In the genomic region with DNA sequence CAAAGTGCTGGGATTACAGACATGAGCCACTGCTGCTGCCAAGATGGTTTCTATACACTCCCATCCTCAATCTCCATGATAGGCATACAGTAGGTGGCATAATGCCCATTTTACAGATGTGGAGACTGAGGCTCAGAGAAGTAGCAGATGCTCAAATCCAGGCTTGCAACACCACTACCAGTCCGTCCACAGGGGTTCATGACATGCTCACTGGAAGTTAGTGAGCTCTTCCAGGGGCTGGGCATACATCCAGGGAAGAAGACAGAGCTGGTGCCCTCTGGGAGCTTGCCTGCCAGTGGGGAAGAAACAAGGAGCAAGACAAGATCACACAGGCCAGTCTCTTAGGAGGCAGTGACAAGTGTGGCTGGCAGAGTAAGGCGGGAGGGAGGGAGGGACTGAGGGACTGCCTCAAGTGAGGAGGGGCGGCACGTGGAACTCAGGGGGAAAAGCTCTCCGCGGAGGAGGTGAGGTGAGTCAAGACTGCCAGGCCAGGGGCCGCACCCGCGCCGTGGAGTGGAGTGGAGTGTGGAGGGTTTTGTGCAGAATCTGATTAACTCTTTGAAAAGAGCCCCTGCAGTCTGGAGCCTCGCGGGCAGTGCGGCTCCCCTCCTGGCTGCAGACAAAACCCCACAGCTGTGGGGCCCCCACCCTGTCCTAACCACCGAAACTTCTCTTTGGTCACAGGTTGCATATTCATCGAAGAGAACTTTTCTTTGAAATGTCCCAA, we compare ENCODE assay signal across 8 cellular contexts. TPM values are rescaled to one million over a fixed set of nuclear protein-coding genes. Genes with fewer than 3 reads are reported as not detected.
DNase-seq lines count a peak whose midpoint lies in the region; ATAC-seq, FAIRE-seq and TF ChIP-seq lines count a peak whose summit lies in the region.

No MANE protein-coding gene starts in this region.

- H3K27ac ChIP-seq in GM12878 (ENCODE audit: control insufficient read depth, insufficient read depth) (no peak overlapping the region), uterus (peak overlapping the region in 1 of 2 donors; percentile 84)

- TF ChIP-seq CTCF in GM12878 (IDR thresholded peaks at IDR 0.05 in 2 of 3, conservative IDR thresholded peaks at IDR 0.05 in 1 of 3; ENCODE audit: control insufficient read depth in 2 of 3, extremely low read depth in 1 of 3, insufficient read depth in 1 of 3, low read depth in 3 of 3, low read length in 3 of 3) (no peak), omental fat pad (IDR thresholded peaks at IDR 0.05) (no peak), uterus (IDR thresholded peaks at IDR 0.05) (no peak)

- peak; percentile 35 for ATAC-seq in GM18861 (IDR thresholded peaks at IDR 0.05; ENCODE audit: unreplicated experiment)
- peak; percentile 50 for ATAC-seq in HG03108 (IDR thresholded peaks at IDR 0.05; ENCODE audit: unreplicated experiment)
- peak; percentile 85 for ATAC-seq in GM12878
- ATAC-seq in omental fat pad (ENCODE audit: low FRiP score): peak; percentile 6

- no peak for TF ChIP-seq EP300 in GM12878 (IDR thresholded peaks at IDR 0.05; ENCODE audit: borderline replicate concordance in 1 of 2, control insufficient read depth in 1 of 2, low read depth in 2 of 2, low read length in 2 of 2)

- TF ChIP-seq POLR2A in GM12878 (IDR thresholded peaks at IDR 0.05; ENCODE audit: low read depth, low read length) (no peak), uterus (IDR thresholded peaks at IDR 0.05) (no peak)

- H2AFZ ChIP-seq in GM12878 (ENCODE audit: control insufficient read depth, low read depth, low read length): no peak overlapping the region

- H3K9me3 ChIP-seq in GM12878 (replicated peaks; ENCODE audit: control insufficient read depth, insufficient read depth, low read length) (no peaks in the 10 kb centered on the region), uterus (no peaks in the 10 kb centered on the region)

- H3K9ac ChIP-seq in GM12878 (ENCODE audit: control insufficient read depth, insufficient read depth, low read length): no peak overlapping the region

- POLR2A ChIA-PET in GM12878 (lab: Charles Lee): no interaction called here

- CTCF ChIA-PET in GM12878 (lab: Yijun Ruan, JAX): interaction anchor here (0.5 to 1.4 kb wide), 6 partner anchors 9 to 199 kb away, joined by 3 to 5 read pairs (median 4); no protein-coding TSS in a partner anchor

- intact Hi-C loops in GM12878 (cut with micrococcal nuclease; ENCODE audit: unreplicated experiment): loop anchor here (2.0 kb wide), 1 partner anchor 110 kb away; no protein-coding TSS in a partner anchor
- intact Hi-C loops in uterus (cut with DNase I; ENCODE audit: low total_unique reads): no loop called here

- in situ Hi-C loops in GM12878 (cut with MboI): loop anchor here (5.0 kb wide), 1 partner anchor 223 kb away; no protein-coding TSS in a partner anchor

- H3K36me3 ChIP-seq in GM12878 (ENCODE audit: control insufficient read depth in 2 of 2, insufficient read depth in 2 of 2, low read length in 1 of 2) (peaks cover 10 to 12% of the 10 kb centered on the region in 2 experiments; a peak in 3 of 4 replicates), uterus (no peaks in the 10 kb centered on the region)

- SMC1A ChIA-PET in GM12878 (lab: Charles Lee; ENCODE audit: uncharacterized antibody, unreplicated experiment): interaction anchor here (1.0 to 2.1 kb wide), 7 partner anchors 22 to 225 kb away, joined by 3 to 10 read pairs (median 5); no protein-coding TSS in a partner anchor

- H3K4me2 ChIP-seq in GM12878 (ENCODE audit: control insufficient read depth, insufficient read depth): peak overlapping the region; percentile 26

- H3K4me3 ChIP-seq in GM12878: no peak overlapping the region
- H3K4me3 ChIP-seq in uterus: peak overlapping the region in 1 of 2 donors; percentile 22

- TF ChIP-seq RAD21 in GM12878 (IDR thresholded peaks at IDR 0.05; ENCODE audit: insufficient read depth, low read depth, low read length): peak; percentile 28; the same call in 1 of the 2 replicates

- H4K20me1 ChIP-seq in GM12878 (ENCODE audit: control insufficient read depth, insufficient read depth): peaks cover 5% of the 10 kb centered on the region; the same call in 1 of the 2 replicates

- peak; percentile 89 for FAIRE-seq in GM12878 (lab: Jason Lieb, UNC)

- H3K79me2 ChIP-seq in GM12878 (ENCODE audit: control insufficient read depth, insufficient read depth, low read length): no peaks in the 10 kb centered on the region

- H3K4me1 ChIP-seq in GM12878 (ENCODE audit: control insufficient read depth, insufficient read depth, low read length): peaks cover 8% of the 10 kb centered on the region
- H3K4me1 ChIP-seq in uterus: peaks cover 6 to 21% of the 10 kb centered on the region in 2 donors

- DNase-seq in GM12878 (ENCODE audit: low read depth, low spot score) (no peak), omental fat pad (ENCODE audit: low spot score) (no peak), DMS53 treated with DMSO at 0.1 percent for 48 hours (lab: John Stamatoyannopoulos, UW; ENCODE audit: unreplicated experiment) (no peak), DMS79 (lab: John Stamatoyannopoulos, UW) (no peak), NOMO-1 (lab: John Stamatoyannopoulos, UW; ENCODE audit: unreplicated experiment in 2 of 2) (no peak), uterus (no peak)

- no TSS peak for BruUV-seq in GM12878 (replicated peaks; lab: Mats Ljungman, UMichigan)

- WGBS in GM12878 (ENCODE audit: insufficient coverage, insufficient replicate concordance, low lambda C conversion rate, missing lambda C conversion rate): 27% methylated on average over 12 of the region's 15 CpGs

- H3K27me3 ChIP-seq in GM12878 (replicated peaks in 1 of 2; ENCODE audit: control insufficient read depth in 2 of 2, insufficient read depth in 2 of 2, low read length in 1 of 2) (no peaks in the 10 kb centered on the region), uterus (no peaks in the 10 kb centered on the region)

- RAD21 ChIA-PET in GM12878 (lab: Charles Lee; ENCODE audit: unreplicated experiment): interaction anchor here (0.7 to 1.6 kb wide), 6 partner anchors 27 to 225 kb away, joined by 3 to 6 read pairs (median 4); no protein-coding TSS in a partner anchor

TF ChIP-seq in GM12878, 131 proteins besides CTCF, POLR2A, EP300 and RAD21 (continues in another document):
- TF ChIP-seq IKZF1 (conservative IDR thresholded peaks at IDR 0.05) (no peak), NR2C2 (IDR thresholded peaks at IDR 0.05; ENCODE audit: borderline replicate concordance, control insufficient read depth, insufficient read length, low read depth) (no peak), ZBED1 (IDR thresholded peaks at IDR 0.05; ENCODE audit: borderline replicate concordance) (no peak), FOXM1 (IDR thresholded peaks at IDR 0.05; ENCODE audit: low read depth, low read length) (0 out of 2 replicates have a peak, but pooled peaks have one; percentile 24), NR2C1 (IDR thresholded peaks at IDR 0.05) (no peak), NFXL1 (IDR thresholded peaks at IDR 0.05; ENCODE audit: borderline replicate concordance) (no peak), HDAC2 (IDR thresholded peaks at IDR 0.05) (no peak), RFX5 (IDR thresholded peaks at IDR 0.05; ENCODE audit: low read depth, low read length) (no peak), NRF1 (conservative IDR thresholded peaks at IDR 0.05; ENCODE audit: low read depth, low read length) (no peak), RCOR1 (conservative IDR thresholded peaks at IDR 0.05; ENCODE audit: low read depth, low read length) (no peak), SPI1 (IDR thresholded peaks at IDR 0.05; ENCODE audit: borderline replicate concordance, insufficient read depth, low read depth, low read length) (no peak), SREBF1 (IDR thresholded peaks at IDR 0.05; ENCODE audit: low read length) (no peak), SMARCA5 (IDR thresholded peaks at IDR 0.05) (0 out of 2 replicates have a peak, but pooled peaks have one; percentile 64)
- TF ChIP-seq, protein P1, sequence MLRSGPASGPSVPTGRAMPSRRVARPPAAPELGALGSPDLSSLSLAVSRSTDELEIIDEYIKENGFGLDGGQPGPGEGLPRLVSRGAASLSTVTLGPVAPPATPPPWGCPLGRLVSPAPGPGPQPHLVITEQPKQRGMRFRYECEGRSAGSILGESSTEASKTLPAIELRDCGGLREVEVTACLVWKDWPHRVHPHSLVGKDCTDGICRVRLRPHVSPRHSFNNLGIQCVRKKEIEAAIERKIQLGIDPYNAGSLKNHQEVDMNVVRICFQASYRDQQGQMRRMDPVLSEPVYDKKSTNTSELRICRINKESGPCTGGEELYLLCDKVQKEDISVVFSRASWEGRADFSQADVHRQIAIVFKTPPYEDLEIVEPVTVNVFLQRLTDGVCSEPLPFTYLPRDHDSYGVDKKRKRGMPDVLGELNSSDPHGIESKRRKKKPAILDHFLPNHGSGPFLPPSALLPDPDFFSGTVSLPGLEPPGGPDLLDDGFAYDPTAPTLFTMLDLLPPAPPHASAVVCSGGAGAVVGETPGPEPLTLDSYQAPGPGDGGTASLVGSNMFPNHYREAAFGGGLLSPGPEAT (IDR thresholded peaks at IDR 0.05; ENCODE audit: low read depth): no peak
- TF ChIP-seq, protein P2, sequence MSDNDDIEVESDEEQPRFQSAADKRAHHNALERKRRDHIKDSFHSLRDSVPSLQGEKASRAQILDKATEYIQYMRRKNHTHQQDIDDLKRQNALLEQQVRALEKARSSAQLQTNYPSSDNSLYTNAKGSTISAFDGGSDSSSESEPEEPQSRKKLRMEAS (IDR thresholded peaks at IDR 0.05; ENCODE audit: low read depth, low read length): no peak

RNA-seq across cellular contexts. Expression of gene SREBF1, which starts 27.9 kb away (rescaled TPM):
- 96.1 and 107 TPM in 2 replicates for total RNA-seq in GM12878 (2013; cell fraction: nucleolus; rRNA removed)
- 34.3 and 40.7 TPM in 2 replicates for total RNA-seq in GM12878 (2014; rRNA removed)
- 22.0 and 24.7 TPM in 2 replicates for total RNA-seq in GM12878 (2014; rRNA removed; fragmentation: Illumina TruSeq; extraction: Trizol)
- total RNA-seq in GM12878 (2021): 84.6 and 86.3 TPM in 2 replicates
- 8.9 TPM for polyA plus RNA-seq in GM12878 (2011; ENCODE audit: low read depth)
- polyA plus RNA-seq in GM12878 (2011; rRNA removed): 10.7 and 18.8 TPM in 2 replicates
- 16.3 and 28.3 TPM in 2 replicates for polyA plus RNA-seq in GM12878 (2011; cell fraction: cytosol; rRNA removed)
- polyA plus RNA-seq in GM12878 (2011; cell fraction: nucleus; rRNA removed): 213 and 265 TPM in 2 replicates
- 24.9 and 31.5 TPM in 2 replicates for polyA plus RNA-seq in GM12878 (2012)
- polyA plus RNA-seq in GM12878 (2014; fragmentation: Illumina TruSeq; extraction: Trizol): 3.8 and 37.5 TPM in 2 replicates
- 1 to 10 TPM; 1.4 to 5.1 TPM for polyA plus RNA-seq in GM12878 (2014; fragmentation: Nextera tagmentation; extraction: Ambion mirVana)
- 52.5 and 62.5 TPM in 2 replicates for polyA plus RNA-seq in GM12878 (2014; rRNA removed)
- polyA plus RNA-seq in GM12878 (2016; fragmentation: Nextera tagmentation; extraction: Ambion mirVana): 10 to 100 TPM; 10.1 to 11.0 TPM
- polyA minus RNA-seq in GM12878 (2011; rRNA and poly(A)+ RNA removed): 21.4 and 37.2 TPM in 2 replicates
- 36.1 and 40.1 TPM in 2 replicates for polyA minus RNA-seq in GM12878 (2011; cell fraction: cytosol; rRNA and poly(A)+ RNA removed)
- 49.9 and 96.1 TPM in 2 replicates for polyA minus RNA-seq in GM12878 (2011; cell fraction: nucleus; rRNA and poly(A)+ RNA removed)
- total RNA-seq in omental fat pad: 100 to 1,000 TPM in 1 of 4 donors, 10 to 100 TPM in 3; 18.5 to 118 (median 31.2) TPM
- total RNA-seq in uterus: 10 to 100 TPM; 24.8 to 94.6 (median 31.5) TPM

Comparison
In these comparisons a context has a peak if more than half of its experiments do, and no peak if none do; other contexts are left out.
1. ATAC-seq: peak in every context shown above with its lines; median percentile 85 in GM12878; 50 in HG03108; 35 in GM18861; 6 in omental fat pad.